ENCODE assay signal across 16 cellular contexts in the genomic region with DNA sequence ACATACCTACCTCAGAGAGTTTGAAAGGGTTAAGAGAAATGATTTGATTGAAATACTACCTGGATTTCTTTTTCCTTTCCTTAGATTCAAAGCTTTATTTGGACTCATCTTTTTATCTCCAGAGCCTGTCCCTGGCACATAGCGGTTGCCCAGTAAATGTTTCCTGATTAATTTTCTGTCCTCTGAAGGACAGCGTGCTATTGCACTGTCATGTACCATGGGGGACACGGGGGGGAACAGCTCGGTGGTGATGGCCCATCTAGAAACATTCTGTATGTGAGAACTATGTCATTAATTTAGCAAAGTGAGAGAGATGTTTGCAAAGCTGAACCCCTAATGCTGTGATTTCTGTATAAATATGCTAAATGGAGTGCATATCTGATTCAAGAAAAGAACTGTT.
"Had no signal": no experiment of that assay in that cellular context is flagged by ENCODE, and none has a peak within 500 bp of the region (broad histone marks: within the 10 kb centered on the region; RNA-seq: fewer than 3 reads in every experiment).

No MANE protein-coding gene starts in this region.

- H3K27ac Mint-ChIP-seq: activated CD4-positive, alpha-beta T cell treated with anti-CD3 and anti-CD28 coated beads, Interleukin-2, amount 10 ng/mL, durations not matched to agents 7 days and 5 days; T-helper 2 cell treated with Interferon-gamma antibody and Interleukin-4, amounts not matched to agents 5 μg/mL and 100 μg/mL, for 36 hours had no signal

- H3K9me3 Mint-ChIP-seq: activated CD4-positive, alpha-beta T cell treated with anti-CD3 and anti-CD28 coated beads, Interleukin-2, amount 10 ng/mL, durations not matched to agents 7 days and 5 days; central memory CD8-positive, alpha-beta T cell; naive B cell; stimulated activated memory B cell treated with anti-CD40 and anti-IgM and Interleukin-4, amounts not matched to agents 10 μg/mL and 1 μg/mL and 100 μg/mL, for 72 hours; T-helper 2 cell treated with Interferon-gamma antibody and Interleukin-4, amounts not matched to agents 5 μg/mL and 100 μg/mL, for 36 hours had no signal

- ATAC-seq: stimulated activated memory B cell treated with anti-CD40 and anti-IgM and Interleukin-4, amounts not matched to agents 10 μg/mL and 1 μg/mL and 100 μg/mL, for 72 hours had no signal

- H3K4me3 ChIP-seq: coronary artery, lung, thyroid gland, uterus had no signal

- H3K27ac ChIP-seq: brain microvascular endothelial cell, coronary artery, neutrophil, thyroid gland, uterus had no signal

- H3K9me3 ChIP-seq: neutrophil, thyroid gland, uterus had no signal

- H3K27me3 Mint-ChIP-seq: activated CD4-positive, alpha-beta T cell treated with anti-CD3 and anti-CD28 coated beads, Interleukin-2, amount 10 ng/mL, durations not matched to agents 7 days and 5 days; central memory CD8-positive, alpha-beta T cell; naive B cell; stimulated activated memory B cell treated with anti-CD40 and anti-IgM and Interleukin-4, amounts not matched to agents 10 μg/mL and 1 μg/mL and 100 μg/mL, for 72 hours had no signal

- H3K36me3 ChIP-seq: brain microvascular endothelial cell, thyroid gland, uterus had no signal

- H3K27me3 ChIP-seq: brain microvascular endothelial cell, neutrophil, thyroid gland, uterus had no signal

- H3K4me3 Mint-ChIP-seq: activated CD4-positive, alpha-beta T cell treated with anti-CD3 and anti-CD28 coated beads, Interleukin-2, amount 10 ng/mL, durations not matched to agents 7 days and 5 days; central memory CD8-positive, alpha-beta T cell; naive B cell; stimulated activated memory B cell treated with anti-CD40 and anti-IgM and Interleukin-4, amounts not matched to agents 10 μg/mL and 1 μg/mL and 100 μg/mL, for 72 hours; T-helper 2 cell treated with Interferon-gamma antibody and Interleukin-4, amounts not matched to agents 5 μg/mL and 100 μg/mL, for 36 hours had no signal

- DNase-seq: activated CD4-positive, alpha-beta T cell treated with anti-CD3 and anti-CD28 coated beads, Interleukin-2, amount 10 ng/mL, durations not matched to agents 7 days and 5 days; activated CD8-positive, alpha-beta memory T cell treated with anti-CD3 and anti-CD28 coated beads, Interleukin-2, amount 50 U/mL, for 48 hours; activated naive CD4-positive, alpha-beta T cell treated with anti-CD3 and anti-CD28 coated beads, Interleukin-2, amount 50 U/mL, for 16 hours; left cardiac atrium; midbrain; naive B cell; retina; thyroid gland; uterus had no signal

- H3K4me1 ChIP-seq: thyroid gland, uterus had no signal
